ENCODE assay signal across 1 cellular context in genomic region chr1:14901371-14901954, GRCh38.
TF ChIP-seq lines count a peak whose summit lies in the region.

No MANE protein-coding gene starts in this region.

TF ChIP-seq in HepG2, 621 proteins besides CTCF, POLR2A, EP300 and RAD21 (continued from another document):
- TF ChIP-seq, protein P1, sequence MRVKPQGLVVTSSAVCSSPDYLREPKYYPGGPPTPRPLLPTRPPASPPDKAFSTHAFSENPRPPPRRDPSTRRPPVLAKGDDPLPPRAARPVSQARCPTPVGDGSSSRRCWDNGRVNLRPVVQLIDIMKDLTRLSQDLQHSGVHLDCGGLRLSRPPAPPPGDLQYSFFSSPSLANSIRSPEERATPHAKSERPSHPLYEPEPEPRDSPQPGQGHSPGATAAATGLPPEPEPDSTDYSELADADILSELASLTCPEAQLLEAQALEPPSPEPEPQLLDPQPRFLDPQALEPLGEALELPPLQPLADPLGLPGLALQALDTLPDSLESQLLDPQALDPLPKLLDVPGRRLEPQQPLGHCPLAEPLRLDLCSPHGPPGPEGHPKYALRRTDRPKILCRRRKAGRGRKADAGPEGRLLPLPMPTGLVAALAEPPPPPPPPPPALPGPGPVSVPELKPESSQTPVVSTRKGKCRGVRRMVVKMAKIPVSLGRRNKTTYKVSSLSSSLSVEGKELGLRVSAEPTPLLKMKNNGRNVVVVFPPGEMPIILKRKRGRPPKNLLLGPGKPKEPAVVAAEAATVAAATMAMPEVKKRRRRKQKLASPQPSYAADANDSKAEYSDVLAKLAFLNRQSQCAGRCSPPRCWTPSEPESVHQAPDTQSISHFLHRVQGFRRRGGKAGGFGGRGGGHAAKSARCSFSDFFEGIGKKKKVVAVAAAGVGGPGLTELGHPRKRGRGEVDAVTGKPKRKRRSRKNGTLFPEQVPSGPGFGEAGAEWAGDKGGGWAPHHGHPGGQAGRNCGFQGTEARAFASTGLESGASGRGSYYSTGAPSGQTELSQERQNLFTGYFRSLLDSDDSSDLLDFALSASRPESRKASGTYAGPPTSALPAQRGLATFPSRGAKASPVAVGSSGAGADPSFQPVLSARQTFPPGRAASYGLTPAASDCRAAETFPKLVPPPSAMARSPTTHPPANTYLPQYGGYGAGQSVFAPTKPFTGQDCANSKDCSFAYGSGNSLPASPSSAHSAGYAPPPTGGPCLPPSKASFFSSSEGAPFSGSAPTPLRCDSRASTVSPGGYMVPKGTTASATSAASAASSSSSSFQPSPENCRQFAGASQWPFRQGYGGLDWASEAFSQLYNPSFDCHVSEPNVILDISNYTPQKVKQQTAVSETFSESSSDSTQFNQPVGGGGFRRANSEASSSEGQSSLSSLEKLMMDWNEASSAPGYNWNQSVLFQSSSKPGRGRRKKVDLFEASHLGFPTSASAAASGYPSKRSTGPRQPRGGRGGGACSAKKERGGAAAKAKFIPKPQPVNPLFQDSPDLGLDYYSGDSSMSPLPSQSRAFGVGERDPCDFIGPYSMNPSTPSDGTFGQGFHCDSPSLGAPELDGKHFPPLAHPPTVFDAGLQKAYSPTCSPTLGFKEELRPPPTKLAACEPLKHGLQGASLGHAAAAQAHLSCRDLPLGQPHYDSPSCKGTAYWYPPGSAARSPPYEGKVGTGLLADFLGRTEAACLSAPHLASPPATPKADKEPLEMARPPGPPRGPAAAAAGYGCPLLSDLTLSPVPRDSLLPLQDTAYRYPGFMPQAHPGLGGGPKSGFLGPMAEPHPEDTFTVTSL (CRISPR knock-in tag; IDR thresholded peaks at IDR 0.05; ENCODE audit: borderline replicate concordance), result no peak
- TF ChIP-seq HIC2 (CRISPR knock-in tag; IDR thresholded peaks at IDR 0.05; ENCODE audit: low read depth), result no peak
- TF ChIP-seq, protein P2, sequence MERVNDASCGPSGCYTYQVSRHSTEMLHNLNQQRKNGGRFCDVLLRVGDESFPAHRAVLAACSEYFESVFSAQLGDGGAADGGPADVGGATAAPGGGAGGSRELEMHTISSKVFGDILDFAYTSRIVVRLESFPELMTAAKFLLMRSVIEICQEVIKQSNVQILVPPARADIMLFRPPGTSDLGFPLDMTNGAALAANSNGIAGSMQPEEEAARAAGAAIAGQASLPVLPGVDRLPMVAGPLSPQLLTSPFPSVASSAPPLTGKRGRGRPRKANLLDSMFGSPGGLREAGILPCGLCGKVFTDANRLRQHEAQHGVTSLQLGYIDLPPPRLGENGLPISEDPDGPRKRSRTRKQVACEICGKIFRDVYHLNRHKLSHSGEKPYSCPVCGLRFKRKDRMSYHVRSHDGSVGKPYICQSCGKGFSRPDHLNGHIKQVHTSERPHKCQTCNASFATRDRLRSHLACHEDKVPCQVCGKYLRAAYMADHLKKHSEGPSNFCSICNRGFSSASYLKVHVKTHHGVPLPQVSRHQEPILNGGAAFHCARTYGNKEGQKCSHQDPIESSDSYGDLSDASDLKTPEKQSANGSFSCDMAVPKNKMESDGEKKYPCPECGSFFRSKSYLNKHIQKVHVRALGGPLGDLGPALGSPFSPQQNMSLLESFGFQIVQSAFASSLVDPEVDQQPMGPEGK (CRISPR knock-in tag; IDR thresholded peaks at IDR 0.05), result 0 out of 2 replicates have a peak, but pooled peaks have one; percentile 24
- no peak for TF ChIP-seq RXRA (CRISPR knock-in tag; IDR thresholded peaks at IDR 0.05)
- TF ChIP-seq MEIS1 (CRISPR knock-in tag; IDR thresholded peaks at IDR 0.05; ENCODE audit: borderline replicate concordance), result no peak
- no peak for TF ChIP-seq KDM1A (CRISPR knock-in tag; IDR thresholded peaks at IDR 0.05)
- TF ChIP-seq, protein P3, sequence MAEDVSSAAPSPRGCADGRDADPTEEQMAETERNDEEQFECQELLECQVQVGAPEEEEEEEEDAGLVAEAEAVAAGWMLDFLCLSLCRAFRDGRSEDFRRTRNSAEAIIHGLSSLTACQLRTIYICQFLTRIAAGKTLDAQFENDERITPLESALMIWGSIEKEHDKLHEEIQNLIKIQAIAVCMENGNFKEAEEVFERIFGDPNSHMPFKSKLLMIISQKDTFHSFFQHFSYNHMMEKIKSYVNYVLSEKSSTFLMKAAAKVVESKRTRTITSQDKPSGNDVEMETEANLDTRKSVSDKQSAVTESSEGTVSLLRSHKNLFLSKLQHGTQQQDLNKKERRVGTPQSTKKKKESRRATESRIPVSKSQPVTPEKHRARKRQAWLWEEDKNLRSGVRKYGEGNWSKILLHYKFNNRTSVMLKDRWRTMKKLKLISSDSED (CRISPR knock-in tag; IDR thresholded peaks at IDR 0.05), result no peak
- TF ChIP-seq HNF4A (CRISPR knock-in tag; IDR thresholded peaks at IDR 0.05), result peak; percentile 45; the same call in 1 of the 2 replicates
- TF ChIP-seq ZNF235 (CRISPR knock-in tag; IDR thresholded peaks at IDR 0.05; ENCODE audit: borderline replicate concordance), result no peak
- TF ChIP-seq HNF4G (IDR thresholded peaks at IDR 0.05; ENCODE audit: borderline replicate concordance, low read depth, low read length), result peak; percentile 24; the same call in 1 of the 2 replicates
- no peak for TF ChIP-seq HNF4G (CRISPR knock-in tag; IDR thresholded peaks at IDR 0.05; ENCODE audit: borderline replicate concordance, low read depth)
- TF ChIP-seq ZNF510 (CRISPR knock-in tag; IDR thresholded peaks at IDR 0.05; ENCODE audit: low read depth), result no peak
- TF ChIP-seq SIN3A (IDR thresholded peaks at IDR 0.05; ENCODE audit: borderline replicate concordance, low read depth, low read length), result no peak
- no peak for TF ChIP-seq ZBTB46 (CRISPR knock-in tag; IDR thresholded peaks at IDR 0.05; ENCODE audit: borderline replicate concordance)
- no peak for TF ChIP-seq HOMEZ (CRISPR knock-in tag; IDR thresholded peaks at IDR 0.05; ENCODE audit: low read depth)
- TF ChIP-seq NFE2L2 (IDR thresholded peaks at IDR 0.05; ENCODE audit: low read length), result no peak
